8 cellular contexts compared by ENCODE assay signal in the genomic region with DNA sequence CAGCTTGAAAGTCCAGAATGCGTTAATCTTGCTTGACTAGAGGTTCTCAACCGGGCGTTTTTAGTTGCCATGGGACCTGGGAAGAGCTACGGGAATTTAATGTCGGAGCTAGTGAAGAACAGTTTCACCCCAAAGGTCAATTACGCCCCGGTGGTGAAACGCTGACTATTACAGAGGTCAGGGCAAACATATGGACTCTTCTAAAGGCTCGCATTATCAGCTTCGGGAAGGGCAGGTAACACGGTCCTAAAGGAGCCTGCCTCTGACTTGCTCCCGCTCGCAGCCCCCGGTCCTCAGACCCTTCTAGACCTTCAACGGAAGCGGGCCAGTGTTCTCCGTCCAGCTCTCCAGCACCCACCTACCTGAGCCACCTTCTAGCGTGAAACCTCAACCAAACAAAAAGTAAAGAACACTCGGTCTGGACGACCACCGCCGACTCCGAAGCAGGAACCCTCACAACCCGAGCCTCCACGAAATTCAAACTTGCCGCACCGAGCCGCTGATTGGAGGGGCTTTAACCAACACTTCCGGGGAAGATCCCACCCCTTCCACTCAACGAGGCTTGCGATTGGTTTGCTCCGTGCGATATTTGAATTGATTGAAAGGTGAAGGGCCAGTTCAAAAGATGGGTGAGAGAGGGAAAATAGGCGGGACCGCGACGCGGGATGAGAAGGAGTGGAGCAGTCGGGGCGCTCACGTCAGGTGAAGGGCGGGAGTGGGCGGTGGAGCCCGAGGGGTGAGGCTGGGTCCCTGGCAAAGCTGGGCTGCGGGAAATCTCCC. TPM values are rescaled to one million over a fixed set of nuclear protein-coding genes. Genes with fewer than 3 reads are reported as not detected.
DNase-seq lines count a peak whose midpoint lies in the region; ATAC-seq lines count a peak whose summit lies in the region.

A gene with protein sequence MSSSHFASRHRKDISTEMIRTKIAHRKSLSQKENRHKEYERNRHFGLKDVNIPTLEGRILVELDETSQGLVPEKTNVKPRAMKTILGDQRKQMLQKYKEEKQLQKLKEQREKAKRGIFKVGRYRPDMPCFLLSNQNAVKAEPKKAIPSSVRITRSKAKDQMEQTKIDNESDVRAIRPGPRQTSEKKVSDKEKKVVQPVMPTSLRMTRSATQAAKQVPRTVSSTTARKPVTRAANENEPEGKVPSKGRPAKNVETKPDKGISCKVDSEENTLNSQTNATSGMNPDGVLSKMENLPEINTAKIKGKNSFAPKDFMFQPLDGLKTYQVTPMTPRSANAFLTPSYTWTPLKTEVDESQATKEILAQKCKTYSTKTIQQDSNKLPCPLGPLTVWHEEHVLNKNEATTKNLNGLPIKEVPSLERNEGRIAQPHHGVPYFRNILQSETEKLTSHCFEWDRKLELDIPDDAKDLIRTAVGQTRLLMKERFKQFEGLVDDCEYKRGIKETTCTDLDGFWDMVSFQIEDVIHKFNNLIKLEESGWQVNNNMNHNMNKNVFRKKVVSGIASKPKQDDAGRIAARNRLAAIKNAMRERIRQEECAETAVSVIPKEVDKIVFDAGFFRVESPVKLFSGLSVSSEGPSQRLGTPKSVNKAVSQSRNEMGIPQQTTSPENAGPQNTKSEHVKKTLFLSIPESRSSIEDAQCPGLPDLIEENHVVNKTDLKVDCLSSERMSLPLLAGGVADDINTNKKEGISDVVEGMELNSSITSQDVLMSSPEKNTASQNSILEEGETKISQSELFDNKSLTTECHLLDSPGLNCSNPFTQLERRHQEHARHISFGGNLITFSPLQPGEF (minus strand): TSS at position 485 of the 780 bp plus-strand sequence. CDS start 2,406 bp downstream, outside the sequence.

- H3K9me3 Mint-ChIP-seq in naive B cell, result no peaks in the 10 kb centered on the region
- no peaks in the 10 kb centered on the region for H3K9me3 Mint-ChIP-seq in stimulated activated effector memory CD8-positive, alpha-beta T cell treated with anti-CD3 and anti-CD28 coated beads, Interleukin-12 subunit alpha, Interleukin-12 subunit beta, amount 100 ng/mL, for 72 hours

- peak within 1 kb of the TSS; percentile 80 to 97 (median 90) for H3K4me3 Mint-ChIP-seq in naive B cell
- peak within 1 kb of the TSS; percentile 87 for H3K4me3 Mint-ChIP-seq in stimulated activated effector memory CD8-positive, alpha-beta T cell treated with anti-CD3 and anti-CD28 coated beads, Interleukin-12 subunit alpha, Interleukin-12 subunit beta, amount 100 ng/mL, for 72 hours

- no peaks in the 10 kb centered on the region for H3K36me3 Mint-ChIP-seq in naive B cell
- no peaks in the 10 kb centered on the region for H3K36me3 Mint-ChIP-seq in stimulated activated effector memory CD8-positive, alpha-beta T cell treated with anti-CD3 and anti-CD28 coated beads, Interleukin-12 subunit alpha, Interleukin-12 subunit beta, amount 100 ng/mL, for 72 hours

- H3K27me3 Mint-ChIP-seq in naive B cell, result no peaks in the 10 kb centered on the region

- H3K27ac Mint-ChIP-seq in naive B cell, result peak within 1 kb of the TSS; percentile 8 to 88 (median 55)
- peak within 1 kb of the TSS; percentile 83 for H3K27ac Mint-ChIP-seq in stimulated activated effector memory CD8-positive, alpha-beta T cell treated with anti-CD3 and anti-CD28 coated beads, Interleukin-12 subunit alpha, Interleukin-12 subunit beta, amount 100 ng/mL, for 72 hours

- DNase-seq in EH (ENCODE audit: low read depth) (peak; percentile 97), GOT3 (lab: John Stamatoyannopoulos, UW) (peak; percentile 59), LHCN-M2 (ENCODE audit: low read depth) (peak; percentile 97), RPMI7951 (ENCODE audit: low read depth) (peak; percentile 96), activated T-helper 1 cell treated with Interleukin-2 at 50 U/mL for 16 hours (ENCODE audit: low read depth) (peak; percentile 75), fibroblast of gingiva (ENCODE audit: low read depth) (peak; percentile 92), naive B cell (peak; percentile 89)
- DNase-seq in stimulated activated effector memory CD8-positive, alpha-beta T cell treated with anti-CD3 and anti-CD28 coated beads, Interleukin-12 subunit alpha, Interleukin-12 subunit beta, amount 100 ng/mL, for 72 hours (ENCODE audit: low spot score in 2 of 2), result peak; percentile 74 to 94

- peaks cover 9 to 17% (median 14%) of the 10 kb centered on the region in 3 donors for H3K4me1 Mint-ChIP-seq in naive B cell
- H3K4me1 Mint-ChIP-seq in stimulated activated effector memory CD8-positive, alpha-beta T cell treated with anti-CD3 and anti-CD28 coated beads, Interleukin-12 subunit alpha, Interleukin-12 subunit beta, amount 100 ng/mL, for 72 hours, result peaks cover 19% of the 10 kb centered on the region

- ATAC-seq in naive B cell (ENCODE audit: low read depth in 2 of 2), result peak; percentile 98 to 99
- peak; percentile 97 for ATAC-seq in stimulated activated effector memory CD8-positive, alpha-beta T cell treated with anti-CD3 and anti-CD28 coated beads, Interleukin-12 subunit alpha, Interleukin-12 subunit beta, amount 100 ng/mL, for 72 hours

RNA-seq across cellular contexts. Expression of the gene that starts here (rescaled TPM):
- 91.2 and 97.3 TPM in 2 replicates for total RNA-seq in LHCN-M2 (2014; rRNA removed)
- 16.9 TPM for polyA plus RNA-seq in LHCN-M2 (2012)
- 109 and 144 TPM in 2 replicates for total RNA-seq in RPMI7951 (2014; rRNA removed; shearing (Covaris generic))
- under 1 TPM in 1 of 6 donors, not detected in 5; 0.13 TPM for polyA plus RNA-seq in naive B cell (ENCODE audit: low read depth in 6 of 6)

Comparison
In these comparisons a context has a peak if more than half of its experiments do, and no peak if none do; other contexts are left out.
1. Peak in every context shown above with its lines: DNase-seq and ATAC-seq.
2. Peak in DNase-seq and ATAC-seq in naive B cell; RNA of the gene not detected or under 1 TPM.